In the genomic region with DNA sequence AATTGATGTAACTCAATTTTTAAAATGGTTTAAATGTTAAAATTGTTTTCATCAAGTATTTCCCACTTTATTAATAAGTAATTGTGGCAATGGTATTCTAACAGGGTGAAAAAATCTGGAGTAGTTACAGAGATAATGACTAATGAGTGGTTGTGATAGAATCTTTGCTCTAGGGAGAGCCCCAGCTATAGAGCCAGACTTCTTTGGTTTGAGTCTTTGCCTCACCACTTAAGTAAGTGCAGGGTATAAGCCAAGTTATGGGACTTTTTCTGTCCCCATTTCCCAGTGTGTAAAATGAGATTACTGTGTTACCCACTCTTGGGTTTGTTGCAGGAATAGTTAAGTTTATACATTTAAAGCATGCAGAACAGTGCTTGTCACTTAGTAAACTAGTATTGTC, we compare ENCODE assay signal across 27 cellular contexts.
DNase-seq lines count a peak whose midpoint lies in the region; TF ChIP-seq lines count a peak whose summit lies in the region.
"Had no signal": no experiment of that assay in that cellular context is flagged by ENCODE, and none has a peak within 500 bp of the region (broad histone marks: within the 10 kb centered on the region; RNA-seq: fewer than 3 reads in every experiment).

No MANE protein-coding gene starts in this region.

- no peak overlapping the region for H3K4ac ChIP-seq in trophoblast cell (ENCODE audit: low read depth, low read length)

- no peaks in the 10 kb centered on the region for H3K79me2 ChIP-seq in GM23248 (ENCODE audit: insufficient read depth)
- no peaks in the 10 kb centered on the region for H3K79me2 ChIP-seq in trophoblast cell (ENCODE audit: control insufficient read depth, insufficient read depth, low read length, poor library complexity)

- H3F3A ChIP-seq in GM23248 (ENCODE audit: insufficient read depth): no peaks in the 10 kb centered on the region

- no peaks in the 10 kb centered on the region for H3K27me3 ChIP-seq in GM23248 (replicated peaks; ENCODE audit: insufficient read depth)
- H3K27me3 ChIP-seq in trophoblast cell (ENCODE audit: insufficient read depth, low read length): no peaks in the 10 kb centered on the region
- H3K27me3 ChIP-seq in CD8-positive, alpha-beta memory T cell (ENCODE audit: insufficient read depth, low read length, poor library complexity, severe bottlenecking): no peaks in the 10 kb centered on the region
- H3K27me3 ChIP-seq: BLaER1 had no signal

- H3K36me3 ChIP-seq in GM23248 (ENCODE audit: low read depth) (no peaks in the 10 kb centered on the region), trophoblast cell (ENCODE audit: control insufficient read depth in 1 of 2, insufficient read depth in 2 of 2, low read length in 2 of 2) (peaks cover 0 to 2% of the 10 kb centered on the region in 2 experiments)
- H3K36me3 ChIP-seq in CD8-positive, alpha-beta memory T cell (ENCODE audit: insufficient read depth, low read length): no peaks in the 10 kb centered on the region
- H3K36me3 ChIP-seq: BLaER1, HAP-1 had no signal

- H3K27ac ChIP-seq in GM23248 (no peak overlapping the region), trophoblast cell (ENCODE audit: low read depth, low read length) (no peak overlapping the region)
- no peak overlapping the region for H3K27ac ChIP-seq in CD8-positive, alpha-beta memory T cell (ENCODE audit: low read depth, low read length)
- H3K27ac ChIP-seq: A549, BLaER1, PC-9, RWPE1, SK-N-MC had no signal

- in situ Hi-C loops in GM23248 (cut with MboI): no loop called here

- no peak overlapping the region for H3K4me3 Mint-ChIP-seq in CD8-positive, alpha-beta memory T cell
- H3K4me3 Mint-ChIP-seq: CD8-positive, alpha-beta T cell; GM23338 had no signal

- H2BK12ac ChIP-seq in trophoblast cell (ENCODE audit: low read length): no peak overlapping the region

- no peak overlapping the region for H3K14ac ChIP-seq in trophoblast cell (ENCODE audit: low read length)

- no peaks in the 10 kb centered on the region for H3K9me2 ChIP-seq in GM23248 (ENCODE audit: insufficient read depth)

- POLR2A ChIA-PET in CD8-positive, alpha-beta memory T cell (lab: Charles Lee): no interaction called here

- CTCF ChIA-PET in CD8-positive, alpha-beta memory T cell (lab: Charles Lee): no interaction called here

- no peaks in the 10 kb centered on the region for H3K9me3 ChIP-seq in GM23248 (ENCODE audit: low read depth)
- no peaks in the 10 kb centered on the region for H3K9me3 ChIP-seq in trophoblast cell (ENCODE audit: insufficient read depth, low read depth, low read length)
- H3K9me3 ChIP-seq in CD8-positive, alpha-beta memory T cell (ENCODE audit: low read length): no peaks in the 10 kb centered on the region
- H3K9me3 ChIP-seq: A549, HAP-1 had no signal

- H4K20me1 ChIP-seq in GM23248 (ENCODE audit: insufficient read depth): no peaks in the 10 kb centered on the region
- H4K20me1 ChIP-seq: BLaER1 had no signal

- H2AK5ac ChIP-seq in trophoblast cell (ENCODE audit: low read length): no peak overlapping the region

- H3K27ac Mint-ChIP-seq in CD8-positive, alpha-beta memory T cell: no peak overlapping the region
- H3K27ac Mint-ChIP-seq: CD8-positive, alpha-beta T cell; GM23338 had no signal

- H3K27me3 Mint-ChIP-seq in CD8-positive, alpha-beta memory T cell: no peaks in the 10 kb centered on the region

- no peak overlapping the region for H3K4me3 ChIP-seq in GM23248
- no peak overlapping the region for H3K4me3 ChIP-seq in epithelial cell of esophagus (ENCODE audit: low read length)
- no peak overlapping the region for H3K4me3 ChIP-seq in trophoblast cell (ENCODE audit: low read depth, low read length)
- H3K4me3 ChIP-seq in CD8-positive, alpha-beta memory T cell (ENCODE audit: low read length): no peak overlapping the region
- H3K4me3 ChIP-seq: A549, BLaER1, GM23338, HAP-1, PC-9, SK-N-MC had no signal

- H3K9ac ChIP-seq in GM23248: no peak overlapping the region
- no peak overlapping the region for H3K9ac ChIP-seq in trophoblast cell (ENCODE audit: low read length)
- H3K9ac ChIP-seq: BLaER1 had no signal

- no peak overlapping the region for H3K4me2 ChIP-seq in GM23248 (ENCODE audit: unreplicated experiment)
- no peak overlapping the region for H3K4me2 ChIP-seq in trophoblast cell (ENCODE audit: low read length)
- H3K4me2 ChIP-seq: A549, BLaER1, GM23338, PC-9 had no signal

- H4K91ac ChIP-seq in trophoblast cell (ENCODE audit: low read depth, low read length): no peak overlapping the region

- no peaks in the 10 kb centered on the region for H3K9me3 Mint-ChIP-seq in CD8-positive, alpha-beta memory T cell
- H3K9me3 Mint-ChIP-seq: GM23338 had no signal

- DNase-seq in EH (ENCODE audit: low read depth) (peak; percentile 19), GM23248 (peak; percentile 40), epithelial cell of esophagus (ENCODE audit: low read depth) (peak; percentile 31), trophoblast cell (peak; percentile 7 to 26), cerebellum (ENCODE audit: low spot score) (no peak)
- no peak for DNase-seq in CD8-positive, alpha-beta memory T cell
- DNase-seq in activated CD8-positive, alpha-beta memory T cell treated with anti-CD3 and anti-CD28 coated beads for 24 hours: no peak
- DNase-seq: Calu3; CD8-positive, alpha-beta T cell; DMS153; GDM1; KBM-7; MM.1S; NCI-H1048; NCI-H1417 treated with DMSO at 0.1 percent for 48 hours; NCI-H187 treated with DMSO at 0.1 percent for 48 hours; NCI-H2107; NCI-H69; PC-9; SHP77 treated with DMSO at 0.1 percent for 48 hours; SW 1271 had no signal

- no peak for TF ChIP-seq CTCF in epithelial cell of esophagus (IDR thresholded peaks at IDR 0.05; ENCODE audit: insufficient read depth, low read depth, low read length, missing control alignments)

- H4K12ac ChIP-seq in trophoblast cell (ENCODE audit: low read depth, low read length): no peak overlapping the region

- no peak overlapping the region for H3K18ac ChIP-seq in trophoblast cell (ENCODE audit: low read length)

- no peak overlapping the region for H4K8ac ChIP-seq in trophoblast cell (ENCODE audit: low read depth, low read length)

- H3K4me1 ChIP-seq in GM23248 (ENCODE audit: insufficient read depth) (no peaks in the 10 kb centered on the region), trophoblast cell (ENCODE audit: control insufficient read depth in 1 of 2, insufficient read depth in 2 of 2, low read length in 2 of 2) (no peaks in the 10 kb centered on the region)
- no peaks in the 10 kb centered on the region for H3K4me1 ChIP-seq in CD8-positive, alpha-beta memory T cell (ENCODE audit: insufficient read depth, low read length)
- H3K4me1 ChIP-seq: BLaER1 had no signal

- H3K4me1 Mint-ChIP-seq in CD8-positive, alpha-beta memory T cell: no peaks in the 10 kb centered on the region

- H3K23ac ChIP-seq in trophoblast cell (ENCODE audit: low read length): no peak overlapping the region

- H3K36me3 Mint-ChIP-seq in CD8-positive, alpha-beta memory T cell: peaks cover 0 to 9% (median 3%) of the 10 kb centered on the region in 3 donors

- H2BK120ac ChIP-seq in trophoblast cell (ENCODE audit: insufficient read depth, low read length, poor library complexity): no peak overlapping the region

- H3K79me1 ChIP-seq in trophoblast cell (ENCODE audit: low read length): no peaks in the 10 kb centered on the region

- H2AFZ ChIP-seq in GM23248 (no peak overlapping the region), trophoblast cell (ENCODE audit: insufficient read depth, low read length, poor library complexity) (no peak overlapping the region)
- H2AFZ ChIP-seq: GM23338, PC-9 had no signal

- no peak overlapping the region for H2BK5ac ChIP-seq in trophoblast cell (ENCODE audit: low read depth, low read length, poor library complexity)

Comparison
In these comparisons a context has a peak if more than half of its experiments do, and no peak if none do; other contexts are left out.
1. DNase-seq: peak in EH (single experiment), GM23248 (single experiment), epithelial cell of esophagus (single experiment) and trophoblast cell (2 of 2); none in CD8-positive, alpha-beta memory T cell (0 of 5), cerebellum (single experiment) and activated CD8-positive, alpha-beta memory T cell treated with anti-CD3 and anti-CD28 coated beads for 24 hours (single experiment).